Comparison of ENCODE assay signal across 8 cellular contexts in genomic region chr17:9389116-9389515, GRCh38.
DNase-seq lines count a peak whose midpoint lies in the region; ATAC-seq and TF ChIP-seq lines count a peak whose summit lies in the region.

No MANE protein-coding gene starts in this region.

- H3K9ac ChIP-seq in colonic mucosa (ENCODE audit: low read depth in 2 of 2, low read length in 2 of 2) = no peak overlapping the region

- no peaks in the 10 kb centered on the region for H3K27me3 ChIP-seq in colonic mucosa

- no peaks in the 10 kb centered on the region for H3K4me1 ChIP-seq in colonic mucosa

- no peak overlapping the region for H3K27ac ChIP-seq in colonic mucosa

- DNase-seq in ACHN (peak; percentile 59), dedifferentiated amniotic fluid mesenchymal stem cell (ENCODE audit: extremely low spot score) (peak; percentile 77), NCI-H1930 (lab: John Stamatoyannopoulos, UW) (no peak), glutamatergic neuron (no peak), colonic mucosa (no peak)
- DNase-seq in stimulated activated naive CD8-positive, alpha-beta T cell treated with anti-CD3 and anti-CD28 coated beads, Interleukin-15, Interleukin-2, amounts not matched to agents 100 U/mL and 50 U/mL, for 24 hours = peak; percentile 14

- H3K4me3 ChIP-seq in colonic mucosa = no peak overlapping the region

- no peaks in the 10 kb centered on the region for H3K9me3 Mint-ChIP-seq in glutamatergic neuron (ENCODE audit: unreplicated experiment)

- peaks cover 1% of the 10 kb centered on the region for H3K4me1 Mint-ChIP-seq in glutamatergic neuron (ENCODE audit: low read depth, unreplicated experiment)

- in situ Hi-C loops in ACHN (cut with HindIII; ENCODE audit: low pct_ligation_motif_present, low pct_unique_long_range_greater_than_20kb, low sequenced_read_pairs) = no loop called here

- ATAC-seq in GM19023 (IDR thresholded peaks at IDR 0.05; ENCODE audit: unreplicated experiment) = peak; percentile 69
- peak; percentile 84 for ATAC-seq in HG03432 (IDR thresholded peaks at IDR 0.05; ENCODE audit: unreplicated experiment)
- peak; percentile 94 for ATAC-seq in stimulated activated naive CD8-positive, alpha-beta T cell treated with anti-CD3 and anti-CD28 coated beads, Interleukin-15, Interleukin-2, amounts not matched to agents 100 U/mL and 50 U/mL, for 24 hours

- no peak overlapping the region for H3K4me3 Mint-ChIP-seq in glutamatergic neuron (ENCODE audit: unreplicated experiment)

- TF ChIP-seq CTCF in glutamatergic neuron (IDR thresholded peaks at IDR 0.05; ENCODE audit: partially characterized antibody, unreplicated experiment) (no peak), colonic mucosa (IDR thresholded peaks at IDR 0.05) (no peak)

- H3K36me3 Mint-ChIP-seq in glutamatergic neuron (ENCODE audit: unreplicated experiment) = peaks cover 9% of the 10 kb centered on the region

- H3K27ac Mint-ChIP-seq in glutamatergic neuron (ENCODE audit: unreplicated experiment) = no peak overlapping the region

- intact Hi-C loops in colonic mucosa (cut with DNase I) = no loop called here

- no peaks in the 10 kb centered on the region for H3K27me3 Mint-ChIP-seq in glutamatergic neuron (ENCODE audit: unreplicated experiment)

- no peaks in the 10 kb centered on the region for H3K36me3 ChIP-seq in colonic mucosa

- no peaks in the 10 kb centered on the region for H3K9me3 ChIP-seq in colonic mucosa

Comparison
In these comparisons a context has a peak if more than half of its experiments do, and no peak if none do; other contexts are left out.
1. DNase-seq: peak in ACHN (single experiment), dedifferentiated amniotic fluid mesenchymal stem cell (single experiment) and stimulated activated naive CD8-positive, alpha-beta T cell treated with anti-CD3 and anti-CD28 coated beads, Interleukin-15, Interleukin-2, amounts not matched to agents 100 U/mL and 50 U/mL, for 24 hours (single experiment); none in NCI-H1930 (0 of 2), glutamatergic neuron (single experiment) and colonic mucosa (single experiment).
2. Peak in every context shown above with its lines, with median percentiles within 50 percentile points of each other: ATAC-seq.